Comparison of ENCODE assay signal across 3 cellular contexts in genomic region chr21:15126948-15127347, GRCh38.
TF ChIP-seq lines count a peak whose summit lies in the region.

No MANE protein-coding gene starts in this region.

TF ChIP-seq in liver, 16 proteins besides CTCF, POLR2A, EP300 and RAD21:
- TF ChIP-seq ZBTB33 (IDR thresholded peaks at IDR 0.05) (no peak), NR2F2 (IDR thresholded peaks at IDR 0.05) (peak; percentile 33)
- TF ChIP-seq, protein P1, sequence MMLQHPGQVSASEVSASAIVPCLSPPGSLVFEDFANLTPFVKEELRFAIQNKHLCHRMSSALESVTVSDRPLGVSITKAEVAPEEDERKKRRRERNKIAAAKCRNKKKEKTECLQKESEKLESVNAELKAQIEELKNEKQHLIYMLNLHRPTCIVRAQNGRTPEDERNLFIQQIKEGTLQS (IDR thresholded peaks at IDR 0.05), result no peak

TF ChIP-seq in HepG2, 621 proteins besides CTCF, POLR2A, EP300 and RAD21 (continued from another document and continues in another):
- TF ChIP-seq ZNF646 (CRISPR knock-in tag; IDR thresholded peaks at IDR 0.05) (no peak), KIAA2018 (CRISPR knock-in tag; IDR thresholded peaks at IDR 0.05; ENCODE audit: borderline replicate concordance) (no peak), EHMT2 (IDR thresholded peaks at IDR 0.05; ENCODE audit: borderline replicate concordance, low read depth, low read length) (no peak), ZNF451 (CRISPR knock-in tag; IDR thresholded peaks at IDR 0.05) (no peak), ZNF558 (CRISPR knock-in tag; IDR thresholded peaks at IDR 0.05; ENCODE audit: borderline replicate concordance) (no peak), SNRNP70 (IDR thresholded peaks at IDR 0.05; ENCODE audit: low read depth, low read length) (no peak), ZNF772 (CRISPR knock-in tag; IDR thresholded peaks at IDR 0.05) (no peak), ATF7 (IDR thresholded peaks at IDR 0.05) (no peak), ATF7 (CRISPR knock-in tag; IDR thresholded peaks at IDR 0.05) (no peak), TOPORS (CRISPR knock-in tag; IDR thresholded peaks at IDR 0.05) (no peak)

TF ChIP-seq in SK-N-SH, 30 proteins besides CTCF, POLR2A, EP300 and RAD21 (continued from another document):
- TF ChIP-seq RFX5 (IDR thresholded peaks at IDR 0.05; ENCODE audit: low read length) (no peak), ELF1 (IDR thresholded peaks at IDR 0.05) (no peak), TEAD4 (IDR thresholded peaks at IDR 0.05; ENCODE audit: borderline replicate concordance, insufficient read depth) (no peak), FOXM1 (IDR thresholded peaks at IDR 0.05; ENCODE audit: low read depth) (no peak), YY1 (IDR thresholded peaks at IDR 0.05; ENCODE audit: low read depth) (no peak), GABPA (IDR thresholded peaks at IDR 0.05; ENCODE audit: low read depth) (no peak), FOSL2 (IDR thresholded peaks at IDR 0.05; ENCODE audit: borderline replicate concordance, low read depth) (no peak), RXRA (IDR thresholded peaks at IDR 0.05; ENCODE audit: borderline replicate concordance, low read depth) (no peak), FOXJ3 (CRISPR knock-in tag; IDR thresholded peaks at IDR 0.05) (no peak), TCF12 (IDR thresholded peaks at IDR 0.05) (no peak), TAF1 (IDR thresholded peaks at IDR 0.05; ENCODE audit: borderline replicate concordance, low read depth, low read length) (no peak), USF1 (IDR thresholded peaks at IDR 0.05; ENCODE audit: borderline replicate concordance, low read depth) (no peak), JUND (IDR thresholded peaks at IDR 0.05) (no peak)
- TF ChIP-seq, protein P2, sequence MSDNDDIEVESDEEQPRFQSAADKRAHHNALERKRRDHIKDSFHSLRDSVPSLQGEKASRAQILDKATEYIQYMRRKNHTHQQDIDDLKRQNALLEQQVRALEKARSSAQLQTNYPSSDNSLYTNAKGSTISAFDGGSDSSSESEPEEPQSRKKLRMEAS (IDR thresholded peaks at IDR 0.05; ENCODE audit: low read depth), result no peak
- TF ChIP-seq, protein P3, sequence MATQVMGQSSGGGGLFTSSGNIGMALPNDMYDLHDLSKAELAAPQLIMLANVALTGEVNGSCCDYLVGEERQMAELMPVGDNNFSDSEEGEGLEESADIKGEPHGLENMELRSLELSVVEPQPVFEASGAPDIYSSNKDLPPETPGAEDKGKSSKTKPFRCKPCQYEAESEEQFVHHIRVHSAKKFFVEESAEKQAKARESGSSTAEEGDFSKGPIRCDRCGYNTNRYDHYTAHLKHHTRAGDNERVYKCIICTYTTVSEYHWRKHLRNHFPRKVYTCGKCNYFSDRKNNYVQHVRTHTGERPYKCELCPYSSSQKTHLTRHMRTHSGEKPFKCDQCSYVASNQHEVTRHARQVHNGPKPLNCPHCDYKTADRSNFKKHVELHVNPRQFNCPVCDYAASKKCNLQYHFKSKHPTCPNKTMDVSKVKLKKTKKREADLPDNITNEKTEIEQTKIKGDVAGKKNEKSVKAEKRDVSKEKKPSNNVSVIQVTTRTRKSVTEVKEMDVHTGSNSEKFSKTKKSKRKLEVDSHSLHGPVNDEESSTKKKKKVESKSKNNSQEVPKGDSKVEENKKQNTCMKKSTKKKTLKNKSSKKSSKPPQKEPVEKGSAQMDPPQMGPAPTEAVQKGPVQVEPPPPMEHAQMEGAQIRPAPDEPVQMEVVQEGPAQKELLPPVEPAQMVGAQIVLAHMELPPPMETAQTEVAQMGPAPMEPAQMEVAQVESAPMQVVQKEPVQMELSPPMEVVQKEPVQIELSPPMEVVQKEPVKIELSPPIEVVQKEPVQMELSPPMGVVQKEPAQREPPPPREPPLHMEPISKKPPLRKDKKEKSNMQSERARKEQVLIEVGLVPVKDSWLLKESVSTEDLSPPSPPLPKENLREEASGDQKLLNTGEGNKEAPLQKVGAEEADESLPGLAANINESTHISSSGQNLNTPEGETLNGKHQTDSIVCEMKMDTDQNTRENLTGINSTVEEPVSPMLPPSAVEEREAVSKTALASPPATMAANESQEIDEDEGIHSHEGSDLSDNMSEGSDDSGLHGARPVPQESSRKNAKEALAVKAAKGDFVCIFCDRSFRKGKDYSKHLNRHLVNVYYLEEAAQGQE (IDR thresholded peaks at IDR 0.05; ENCODE audit: low read depth, low read length), result no peak
